In genomic region chr3:125519678-125520562, GRCh38 we compare ENCODE assay signal across 1 cellular context.
TF ChIP-seq lines count a peak whose summit lies in the region.

SNX4 (minus strand) TSS chr3:125520202; CDS start chr3:125520172, 30 bp downstream.

TF ChIP-seq in SK-N-SH, 30 proteins besides CTCF, POLR2A, EP300 and RAD21 (continued from another document):
- no peak for TF ChIP-seq ZBTB33 (IDR thresholded peaks at IDR 0.05; ENCODE audit: borderline replicate concordance, low read depth)
- TF ChIP-seq FOXM1 (IDR thresholded peaks at IDR 0.05; ENCODE audit: low read depth): no peak
- no peak for TF ChIP-seq USF1 (IDR thresholded peaks at IDR 0.05; ENCODE audit: borderline replicate concordance, low read depth)
- 0 out of 2 replicates have a peak, but pooled peaks have one; percentile 17 for TF ChIP-seq ELF1 (IDR thresholded peaks at IDR 0.05)
- no peak for TF ChIP-seq GATA2 (CRISPR knock-in tag; IDR thresholded peaks at IDR 0.05)
- TF ChIP-seq, protein P1, sequence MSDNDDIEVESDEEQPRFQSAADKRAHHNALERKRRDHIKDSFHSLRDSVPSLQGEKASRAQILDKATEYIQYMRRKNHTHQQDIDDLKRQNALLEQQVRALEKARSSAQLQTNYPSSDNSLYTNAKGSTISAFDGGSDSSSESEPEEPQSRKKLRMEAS (IDR thresholded peaks at IDR 0.05; ENCODE audit: low read depth): peak; percentile 51; the same call in 1 of the 2 replicates
- TF ChIP-seq TAF1 (IDR thresholded peaks at IDR 0.05; ENCODE audit: borderline replicate concordance, low read depth, low read length): peak; percentile 62; the same call in 1 of the 2 replicates
- no peak for TF ChIP-seq MEF2A (IDR thresholded peaks at IDR 0.05; ENCODE audit: borderline replicate concordance, low read depth)
- no peak for TF ChIP-seq GABPA (IDR thresholded peaks at IDR 0.05; ENCODE audit: low read depth)
TF ChIP-seq in SK-N-SH: peak in this region for 10.
